Comparison of ENCODE assay signal across 8 cellular contexts in the genomic region with DNA sequence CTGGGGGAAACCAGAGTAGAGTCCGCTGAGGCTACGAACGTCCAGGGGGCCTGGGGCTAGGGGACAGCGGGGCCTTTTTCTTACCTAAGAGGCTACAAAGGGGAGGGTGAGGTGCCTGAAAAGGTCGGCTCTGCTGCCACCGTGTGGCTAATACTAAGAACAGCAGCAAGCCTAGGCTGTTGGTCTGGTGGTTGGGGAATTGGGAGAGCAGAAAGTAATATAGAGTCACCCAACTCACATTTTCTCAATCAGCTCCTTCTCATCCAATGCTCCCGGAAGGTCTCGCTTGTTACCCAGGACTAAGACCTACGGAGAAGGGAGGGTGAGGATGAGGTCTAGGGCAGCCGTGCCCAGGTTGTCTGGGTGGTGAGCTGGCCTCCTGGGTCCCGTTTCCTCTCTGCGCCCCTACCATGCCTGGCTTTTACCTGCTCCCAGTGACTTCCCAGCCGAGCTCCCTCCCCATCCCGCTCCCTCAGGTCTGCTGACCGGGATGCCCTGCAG. TPM values are rescaled to one million over a fixed set of nuclear protein-coding genes. Genes with fewer than 3 reads are reported as not detected.
DNase-seq lines count a peak whose midpoint lies in the region; ATAC-seq, FAIRE-seq and TF ChIP-seq lines count a peak whose summit lies in the region.

No MANE protein-coding gene starts in this region.

- peak; percentile 89 for FAIRE-seq in GM18507 (lab: Jason Lieb, UNC)

- intact Hi-C loops in Panc1 (cut with micrococcal nuclease; ENCODE audit: unreplicated experiment), result no loop called here

- H3K4me3 ChIP-seq in Karpas-422 (ENCODE audit: low read length), result no peak overlapping the region
- H3K4me3 ChIP-seq in Panc1 (ENCODE audit: low read depth in 2 of 2, low read length in 2 of 2), result no peak overlapping the region
- H3K4me3 ChIP-seq in neutrophil (ENCODE audit: low read depth in 1 of 2, low read length in 1 of 2), result no peak overlapping the region

- peak; percentile 93 for ATAC-seq in Panc1
- peak; percentile 66 for ATAC-seq in foreskin keratinocyte
- ATAC-seq in GM18519 (IDR thresholded peaks at IDR 0.05; ENCODE audit: low FRiP score, unreplicated experiment), result no peak

- no peak overlapping the region for H3K4me2 ChIP-seq in Karpas-422 (ENCODE audit: low read depth, low read length, poor library complexity, severe bottlenecking)

- H3K9me3 ChIP-seq in Karpas-422 (ENCODE audit: low read length) (no peaks in the 10 kb centered on the region), Panc1 (ENCODE audit: control insufficient read depth, insufficient read depth, low read depth, low read length) (no peaks in the 10 kb centered on the region), neutrophil (no peaks in the 10 kb centered on the region)

- H3K27me3 ChIP-seq in Karpas-422 (ENCODE audit: low read length), result no peaks in the 10 kb centered on the region
- H3K27me3 ChIP-seq in Panc1 (ENCODE audit: control insufficient read depth, insufficient read depth, low read length), result no peaks in the 10 kb centered on the region
- no peaks in the 10 kb centered on the region for H3K27me3 ChIP-seq in foreskin keratinocyte
- H3K27me3 ChIP-seq in neutrophil, result no peaks in the 10 kb centered on the region

- H4K20me1 ChIP-seq in Karpas-422 (ENCODE audit: insufficient read depth, low read depth, low read length), result peaks cover 10% of the 10 kb centered on the region; the same call in 1 of the 2 replicates

- peaks cover 8% of the 10 kb centered on the region for H3K36me3 ChIP-seq in Karpas-422 (ENCODE audit: insufficient read depth, low read length)
- H3K36me3 ChIP-seq in Panc1 (ENCODE audit: control insufficient read depth, insufficient read depth, low read length), result peaks cover 6% of the 10 kb centered on the region
- peaks cover 90% of the 10 kb centered on the region for H3K36me3 ChIP-seq in neutrophil

- CTCF ChIA-PET in Panc1 (lab: Charles Lee), result interaction anchor here (0.5 to 1.5 kb wide), 6 partner anchors 12 to 257 kb away, joined by 3 to 7 read pairs (median 4); a partner anchor contains a TSS

- peak; percentile 91 for DNase-seq in AG08395 (ENCODE audit: low spot score)
- peak; percentile 76 for DNase-seq in GM18507 (ENCODE audit: extremely low spot score, insufficient read length, low read depth)
- DNase-seq in Karpas-422, result peak; percentile 86
- peak; percentile 42 for DNase-seq in Panc1 (ENCODE audit: low read depth, low spot score)
- peak; percentile 24 for DNase-seq in activated T-helper 9 cell treated with anti-CD3 and anti-CD28 coated beads, Interleukin-2, amount 50 U/mL, for 16 hours (ENCODE audit: low read depth)
- peak in 1 of 2 donors; percentile 28 for DNase-seq in foreskin keratinocyte

- peak; percentile 94 for TF ChIP-seq CTCF in Panc1 (IDR thresholded peaks at IDR 0.05)
- TF ChIP-seq CTCF in foreskin keratinocyte (conservative IDR thresholded peaks at IDR 0.05), result peak; percentile 84
- peak; percentile 83 for TF ChIP-seq CTCF in neutrophil (IDR thresholded peaks at IDR 0.05)

- H3K79me2 ChIP-seq in Karpas-422 (ENCODE audit: low read length), result peaks cover 14% of the 10 kb centered on the region

- no peak overlapping the region for H3K9ac ChIP-seq in Karpas-422 (ENCODE audit: low read length)

- in situ Hi-C loops in Panc1 (cut with HindIII; ENCODE audit: low pct_unique_long_range_greater_than_20kb, low sequenced_read_pairs), result no loop called here

- no TSS peak for BruUV-seq in Panc1 (replicated peaks; lab: Mats Ljungman, UMichigan)

- POLR2A ChIA-PET in Panc1 (lab: Charles Lee), result no interaction called here

- no peak overlapping the region for H2AFZ ChIP-seq in Karpas-422 (ENCODE audit: low read length)

- no peaks in the 10 kb centered on the region for H3K9me2 ChIP-seq in Karpas-422 (replicated peaks; ENCODE audit: insufficient read depth, low read length)

- H3K4me1 ChIP-seq in Karpas-422 (ENCODE audit: low read length) (no peaks in the 10 kb centered on the region), Panc1 (ENCODE audit: control insufficient read depth, insufficient read depth, low read length) (peaks cover 2% of the 10 kb centered on the region; the same call in 1 of the 2 replicates), foreskin keratinocyte (peaks cover 12% of the 10 kb centered on the region), neutrophil (ENCODE audit: control insufficient read depth in 1 of 2, insufficient read depth in 1 of 2, low read depth in 1 of 2, low read length in 1 of 2) (no peaks in the 10 kb centered on the region)

- H3K27ac ChIP-seq in Karpas-422 (ENCODE audit: low read length), result no peak overlapping the region
- H3K27ac ChIP-seq in Panc1 (ENCODE audit: low read length), result no peak overlapping the region; the same call in 1 of the 2 replicates
- H3K27ac ChIP-seq in foreskin keratinocyte, result no peak overlapping the region
- peak overlapping the region; percentile 36 for H3K27ac ChIP-seq in neutrophil

RNA-seq across cellular contexts. Expression of a gene that starts 9.3 kb away (rescaled TPM):
- 26.7 and 44.9 TPM in 2 replicates for total RNA-seq in Karpas-422 (2014; rRNA removed; shearing (Covaris generic); ENCODE audit: low replicate concordance)
- total RNA-seq in Panc1 (2021; ENCODE audit: unreplicated experiment), result 62.6 TPM
- polyA plus RNA-seq in Panc1 (2012; ENCODE audit: insufficient read length), result 61.9 TPM
- 21.9 and 26.0 TPM in 2 replicates for total RNA-seq in foreskin keratinocyte
- polyA plus RNA-seq in foreskin keratinocyte, result 28.7 and 28.8 TPM in 2 replicates

RNA-seq across cellular contexts. Expression of a gene that starts 12.6 kb away (rescaled TPM):
- not detected in 2 replicates for total RNA-seq in Karpas-422 (2014; rRNA removed; shearing (Covaris generic); ENCODE audit: low replicate concordance)
- total RNA-seq in Panc1 (2021; ENCODE audit: unreplicated experiment) (0.44 TPM), foreskin keratinocyte (0.03 TPM in 1 of 2 replicates, not detected in the other)
- polyA plus RNA-seq in Panc1 (2012; ENCODE audit: insufficient read length), result 0.39 TPM
- 0.01 and 0.02 TPM in 2 replicates for polyA plus RNA-seq in foreskin keratinocyte

RNA-seq across cellular contexts. Expression of a gene that starts 25.1 kb away (rescaled TPM):
- 33.4 and 39.2 TPM in 2 replicates for total RNA-seq in Karpas-422 (2014; rRNA removed; shearing (Covaris generic); ENCODE audit: low replicate concordance)
- total RNA-seq in Panc1 (2021; ENCODE audit: unreplicated experiment), result 0.33 TPM
- not detected for polyA plus RNA-seq in Panc1 (2012; ENCODE audit: insufficient read length)
- total RNA-seq in foreskin keratinocyte, result not detected in 2 replicates
- not detected in 2 replicates for polyA plus RNA-seq in foreskin keratinocyte

RNA-seq across cellular contexts. Expression of a gene that starts 58.3 kb away (rescaled TPM):
- not detected in 2 replicates for total RNA-seq in Karpas-422 (2014; rRNA removed; shearing (Covaris generic); ENCODE audit: low replicate concordance)
- total RNA-seq in Panc1 (2021; ENCODE audit: unreplicated experiment), result 0.08 TPM
- polyA plus RNA-seq in Panc1 (2012; ENCODE audit: insufficient read length), result 0.23 TPM
- total RNA-seq in foreskin keratinocyte, result 0.21 and 0.78 TPM in 2 replicates
- 0.31 and 0.39 TPM in 2 replicates for polyA plus RNA-seq in foreskin keratinocyte

Comparison
In these comparisons a context has a peak if more than half of its experiments do, and no peak if none do; other contexts are left out.
1. RNA of a gene that starts 25.1 kb away (total RNA-seq): 33.4 to 39.2 TPM in Karpas-422; 0.33 TPM in Panc1 (single experiment) and not detected in foreskin keratinocyte; every median in the first group is over 10 times any median in the second.
2. Peak in every context shown above with its lines, with median percentiles within 50 percentile points of each other: CTCF ChIP-seq.